In genomic region chr15:70876011-70876410, GRCh38 we compare ENCODE assay signal across 2 cellular contexts.
TF ChIP-seq lines count a peak whose summit lies in the region.

No MANE protein-coding gene starts in this region.

TF ChIP-seq in A549, 52 proteins besides CTCF, POLR2A, EP300 and RAD21 (continued from another document):
- no peak for TF ChIP-seq MAZ (IDR thresholded peaks at IDR 0.05; ENCODE audit: borderline replicate concordance, low read depth, low read length)
- TF ChIP-seq NFE2L2 (conservative IDR thresholded peaks at IDR 0.05; ENCODE audit: low read length), result no peak
- TF ChIP-seq NR3C1 (IDR thresholded peaks at IDR 0.05), result no peak
- TF ChIP-seq KDM1A (IDR thresholded peaks at IDR 0.05; ENCODE audit: low read depth), result no peak
- TF ChIP-seq MYC (IDR thresholded peaks at IDR 0.05; ENCODE audit: borderline replicate concordance, low read length), result no peak
- no peak for TF ChIP-seq EHMT2 (IDR thresholded peaks at IDR 0.05; ENCODE audit: low read depth)
- TF ChIP-seq ZC3H11A (IDR thresholded peaks at IDR 0.05), result no peak
- TF ChIP-seq FOSB (CRISPR knock-in tag; IDR thresholded peaks at IDR 0.05), result no peak

TF ChIP-seq in SK-N-SH treated with all-trans-retinoic acid at 6 μM for 48 hours, 23 proteins besides CTCF, POLR2A, EP300 and RAD21 (continued from another document):
- TF ChIP-seq, protein P1, sequence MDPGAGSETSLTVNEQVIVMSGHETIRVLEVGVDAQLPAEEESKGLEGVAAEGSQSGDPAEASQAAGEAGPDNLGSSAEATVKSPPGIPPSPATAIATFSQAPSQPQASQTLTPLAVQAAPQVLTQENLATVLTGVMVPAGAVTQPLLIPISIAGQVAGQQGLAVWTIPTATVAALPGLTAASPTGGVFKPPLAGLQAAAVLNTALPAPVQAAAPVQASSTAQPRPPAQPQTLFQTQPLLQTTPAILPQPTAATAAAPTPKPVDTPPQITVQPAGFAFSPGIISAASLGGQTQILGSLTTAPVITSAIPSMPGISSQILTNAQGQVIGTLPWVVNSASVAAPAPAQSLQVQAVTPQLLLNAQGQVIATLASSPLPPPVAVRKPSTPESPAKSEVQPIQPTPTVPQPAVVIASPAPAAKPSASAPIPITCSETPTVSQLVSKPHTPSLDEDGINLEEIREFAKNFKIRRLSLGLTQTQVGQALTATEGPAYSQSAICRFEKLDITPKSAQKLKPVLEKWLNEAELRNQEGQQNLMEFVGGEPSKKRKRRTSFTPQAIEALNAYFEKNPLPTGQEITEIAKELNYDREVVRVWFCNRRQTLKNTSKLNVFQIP (CRISPR knock-in tag; IDR thresholded peaks at IDR 0.05; ENCODE audit: borderline replicate concordance, low read depth), result no peak
- no peak for TF ChIP-seq PATZ1 (CRISPR knock-in tag; IDR thresholded peaks at IDR 0.05; ENCODE audit: borderline replicate concordance)
- no peak for TF ChIP-seq TCF4 (CRISPR knock-in tag; IDR thresholded peaks at IDR 0.05; ENCODE audit: borderline replicate concordance)
- TF ChIP-seq TOX (CRISPR knock-in tag; IDR thresholded peaks at IDR 0.05; ENCODE audit: borderline replicate concordance), result no peak
- TF ChIP-seq GLIS3 (CRISPR knock-in tag; IDR thresholded peaks at IDR 0.05), result no peak
- TF ChIP-seq OSR1 (CRISPR knock-in tag; IDR thresholded peaks at IDR 0.05), result no peak
- TF ChIP-seq CREB5 (CRISPR knock-in tag; IDR thresholded peaks at IDR 0.05; ENCODE audit: low read depth), result no peak
- no peak for TF ChIP-seq BACH2 (CRISPR knock-in tag; IDR thresholded peaks at IDR 0.05; ENCODE audit: borderline replicate concordance)
- TF ChIP-seq CSDC2 (CRISPR knock-in tag; IDR thresholded peaks at IDR 0.05), result no peak
- TF ChIP-seq ARNTL (CRISPR knock-in tag; IDR thresholded peaks at IDR 0.05; ENCODE audit: borderline replicate concordance, low read depth), result no peak
